ENCODE assay signal across 8 cellular contexts in the genomic region with DNA sequence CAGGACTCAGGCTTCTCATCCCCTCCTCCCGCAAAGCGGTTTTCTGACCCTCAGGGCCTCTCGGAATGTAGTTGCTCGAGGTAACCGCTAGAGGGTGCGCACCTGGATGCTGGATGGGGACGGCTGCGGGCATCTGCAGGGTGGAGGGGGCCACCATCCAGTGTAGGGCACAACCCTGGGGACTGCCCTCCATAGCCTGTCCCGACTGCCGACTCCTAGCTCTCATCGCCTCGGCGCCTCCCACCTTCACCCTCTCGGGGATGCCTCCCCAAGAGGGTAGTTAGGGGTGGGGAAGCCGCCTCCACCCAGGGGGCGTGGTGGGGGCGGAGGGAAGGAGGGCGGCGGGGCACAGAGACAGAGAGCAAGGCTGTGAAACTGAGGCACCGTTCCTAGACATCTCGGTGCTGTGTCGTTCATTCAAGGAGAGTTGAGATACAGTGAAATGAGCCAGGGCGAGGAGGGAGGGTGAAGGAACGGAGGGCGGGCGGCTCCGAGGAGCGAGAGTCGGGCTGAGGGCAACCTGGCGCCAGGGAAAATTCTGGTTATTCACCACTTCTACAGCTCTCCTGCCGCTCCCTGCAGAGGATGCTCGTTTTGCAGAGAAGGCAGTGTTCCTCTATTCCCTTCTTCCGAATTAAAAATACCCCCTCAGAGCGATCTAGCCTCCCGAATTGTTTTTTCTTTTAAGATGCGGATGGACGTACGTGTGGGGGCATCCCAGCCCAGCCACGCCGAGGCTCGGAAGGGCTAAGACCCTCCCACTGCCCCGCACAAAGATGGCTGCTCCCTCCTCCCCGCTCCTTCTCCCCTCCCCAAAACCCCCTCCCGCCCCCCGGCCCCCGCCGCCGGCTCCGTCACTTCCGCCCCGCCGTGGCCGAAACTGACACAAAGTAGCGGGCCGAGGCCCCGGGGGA. TPM values are rescaled to one million over a fixed set of nuclear protein-coding genes. Genes with fewer than 3 reads are reported as not detected.
DNase-seq lines count a peak whose midpoint lies in the region; ATAC-seq and TF ChIP-seq lines count a peak whose summit lies in the region.

ATP8B2 (plus strand) TSS at position 857 of the 914 bp plus-strand sequence. CDS start 2,617 bp downstream, outside the sequence.

- no peaks in the 10 kb centered on the region for H3K27me3 ChIP-seq in neural cell (ENCODE audit: insufficient read depth, low read depth, low read length)

- in situ Hi-C loops in ACHN (cut with HindIII; ENCODE audit: low pct_ligation_motif_present, low pct_unique_long_range_greater_than_20kb, low sequenced_read_pairs): no loop called here

- H3K9me3 ChIP-seq in neural cell (ENCODE audit: low read length): no peaks in the 10 kb centered on the region

- H3K36me3 ChIP-seq in neural cell (ENCODE audit: insufficient read depth, low read length): no peaks in the 10 kb centered on the region

- peak within 1 kb of the TSS; percentile 97 for H3K27ac ChIP-seq in neural cell (ENCODE audit: low read length)

- H4K20me1 ChIP-seq in neural cell (ENCODE audit: insufficient read depth): no peaks in the 10 kb centered on the region

- H3K9me3 Mint-ChIP-seq in stimulated activated naive CD8-positive, alpha-beta T cell treated with anti-CD3 and anti-CD28 coated beads, Interleukin-15, amount 100 ng/mL, for 72 hours: no peaks in the 10 kb centered on the region

- peaks cover 6% of the 10 kb centered on the region for H3K27me3 Mint-ChIP-seq in stimulated activated naive CD8-positive, alpha-beta T cell treated with anti-CD3 and anti-CD28 coated beads, Interleukin-15, amount 100 ng/mL, for 72 hours

- H3K4me1 Mint-ChIP-seq in stimulated activated naive CD8-positive, alpha-beta T cell treated with anti-CD3 and anti-CD28 coated beads, Interleukin-15, amount 100 ng/mL, for 72 hours: peaks cover 50% of the 10 kb centered on the region

- peak; percentile 59 for TF ChIP-seq RAD21 in neural cell (conservative IDR thresholded peaks at IDR 0.05)

- H3K4me3 Mint-ChIP-seq in stimulated activated naive CD8-positive, alpha-beta T cell treated with anti-CD3 and anti-CD28 coated beads, Interleukin-15, amount 100 ng/mL, for 72 hours: peak within 1 kb of the TSS; percentile 98 to 99

- peak within 1 kb of the TSS; percentile 98 for H3K9ac ChIP-seq in neural cell (ENCODE audit: low read length)

- no peaks in the 10 kb centered on the region for H3K9me2 ChIP-seq in neural cell (ENCODE audit: insufficient read depth, low read length)

- DNase-seq in ACHN (peak; percentile 82), GM19240 (ENCODE audit: insufficient read length, low spot score) (peak; percentile 84), SHP77 treated with DMSO at 0.1 percent for 48 hours (lab: John Stamatoyannopoulos, UW) (peak; percentile 81), fibroblast of villous mesenchyme (ENCODE audit: low read depth) (peak; percentile 71)
- peak; percentile 93 for DNase-seq in activated effector memory CD4-positive, alpha-beta T cell treated with anti-CD3 and anti-CD28 coated beads, Interleukin-2, amount 50 U/mL, for 16 hours
- DNase-seq in stimulated activated naive CD8-positive, alpha-beta T cell treated with anti-CD3 and anti-CD28 coated beads, Interleukin-15, amount 100 ng/mL, for 72 hours: peak; percentile 88 to 89

- peak within 1 kb of the TSS; percentile 89 for H3K4me3 ChIP-seq in fibroblast of villous mesenchyme (ENCODE audit: low read depth, low read length)
- peak within 1 kb of the TSS; percentile 96 for H3K4me3 ChIP-seq in neural cell (ENCODE audit: low read length)

- H3K4me2 ChIP-seq in neural cell (ENCODE audit: low read length): peak within 1 kb of the TSS; percentile 68

- H3K79me2 ChIP-seq in neural cell (replicated peaks; ENCODE audit: insufficient read depth, low read length): peaks cover 15% of the 10 kb centered on the region

- peak; percentile 79 for ATAC-seq in stimulated activated naive CD8-positive, alpha-beta T cell treated with anti-CD3 and anti-CD28 coated beads, Interleukin-15, amount 100 ng/mL, for 72 hours

- peak within 1 kb of the TSS; percentile 95 to 98 for H3K27ac Mint-ChIP-seq in stimulated activated naive CD8-positive, alpha-beta T cell treated with anti-CD3 and anti-CD28 coated beads, Interleukin-15, amount 100 ng/mL, for 72 hours

- peak within 1 kb of the TSS; percentile 95 for H2AFZ ChIP-seq in neural cell (ENCODE audit: low read depth, low read length)

- peak; percentile 99 for TF ChIP-seq CTCF in LNCAP (IDR thresholded peaks at IDR 0.05)
- TF ChIP-seq CTCF in fibroblast of villous mesenchyme (IDR thresholded peaks at IDR 0.05; ENCODE audit: insufficient read depth, low read depth, low read length): peak; percentile 98
- TF ChIP-seq CTCF in neural cell (IDR thresholded peaks at IDR 0.05; ENCODE audit: poor library complexity, severe bottlenecking): peak; percentile 97

- peak; percentile 16 for TF ChIP-seq EP300 in neural cell (conservative IDR thresholded peaks at IDR 0.05; ENCODE audit: poor library complexity, severe bottlenecking)

- no peaks in the 10 kb centered on the region for H3F3A ChIP-seq in neural cell (ENCODE audit: insufficient read depth, low read length, poor library complexity, severe bottlenecking)

TF ChIP-seq in neural cell, 6 proteins besides CTCF, POLR2A, EP300 and RAD21:
- TF ChIP-seq POLR2AphosphoS5 (IDR thresholded peaks at IDR 0.05): peak; percentile 91
- TF ChIP-seq, protein P1, sequence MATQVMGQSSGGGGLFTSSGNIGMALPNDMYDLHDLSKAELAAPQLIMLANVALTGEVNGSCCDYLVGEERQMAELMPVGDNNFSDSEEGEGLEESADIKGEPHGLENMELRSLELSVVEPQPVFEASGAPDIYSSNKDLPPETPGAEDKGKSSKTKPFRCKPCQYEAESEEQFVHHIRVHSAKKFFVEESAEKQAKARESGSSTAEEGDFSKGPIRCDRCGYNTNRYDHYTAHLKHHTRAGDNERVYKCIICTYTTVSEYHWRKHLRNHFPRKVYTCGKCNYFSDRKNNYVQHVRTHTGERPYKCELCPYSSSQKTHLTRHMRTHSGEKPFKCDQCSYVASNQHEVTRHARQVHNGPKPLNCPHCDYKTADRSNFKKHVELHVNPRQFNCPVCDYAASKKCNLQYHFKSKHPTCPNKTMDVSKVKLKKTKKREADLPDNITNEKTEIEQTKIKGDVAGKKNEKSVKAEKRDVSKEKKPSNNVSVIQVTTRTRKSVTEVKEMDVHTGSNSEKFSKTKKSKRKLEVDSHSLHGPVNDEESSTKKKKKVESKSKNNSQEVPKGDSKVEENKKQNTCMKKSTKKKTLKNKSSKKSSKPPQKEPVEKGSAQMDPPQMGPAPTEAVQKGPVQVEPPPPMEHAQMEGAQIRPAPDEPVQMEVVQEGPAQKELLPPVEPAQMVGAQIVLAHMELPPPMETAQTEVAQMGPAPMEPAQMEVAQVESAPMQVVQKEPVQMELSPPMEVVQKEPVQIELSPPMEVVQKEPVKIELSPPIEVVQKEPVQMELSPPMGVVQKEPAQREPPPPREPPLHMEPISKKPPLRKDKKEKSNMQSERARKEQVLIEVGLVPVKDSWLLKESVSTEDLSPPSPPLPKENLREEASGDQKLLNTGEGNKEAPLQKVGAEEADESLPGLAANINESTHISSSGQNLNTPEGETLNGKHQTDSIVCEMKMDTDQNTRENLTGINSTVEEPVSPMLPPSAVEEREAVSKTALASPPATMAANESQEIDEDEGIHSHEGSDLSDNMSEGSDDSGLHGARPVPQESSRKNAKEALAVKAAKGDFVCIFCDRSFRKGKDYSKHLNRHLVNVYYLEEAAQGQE (IDR thresholded peaks at IDR 0.05; ENCODE audit: borderline replicate concordance): peak; percentile 20
- TF ChIP-seq EZH2 (IDR thresholded peaks at IDR 0.05; ENCODE audit: borderline replicate concordance, insufficient read depth, low read length, poor library complexity, severe bottlenecking): no peak
- TF ChIP-seq SMC3 (conservative IDR thresholded peaks at IDR 0.05; ENCODE audit: poor library complexity): peak; percentile 73
- peak; percentile 37 for TF ChIP-seq MXI1 (conservative IDR thresholded peaks at IDR 0.05; ENCODE audit: poor library complexity, severe bottlenecking)
- peak; percentile 55 for TF ChIP-seq TAF1 (IDR thresholded peaks at IDR 0.05; ENCODE audit: low read depth)

RNA-seq across cellular contexts. Expression of gene ATP8B2, which starts in this region (rescaled TPM):
- 107 and 155 TPM in 2 replicates for total RNA-seq in fibroblast of villous mesenchyme
- polyA plus RNA-seq in neural cell: 71.3 and 86.9 TPM in 2 replicates
- 63.2 and 76.4 TPM in 2 replicates for polyA minus RNA-seq in neural cell

Comparison
In these comparisons a context has a peak if more than half of its experiments do, and no peak if none do; other contexts are left out.
1. Peak in every context shown above with its lines: DNase-seq, ATAC-seq, H3K4me3 ChIP-seq and H3K27ac ChIP-seq.